ENCODE assay signal across 8 cellular contexts in the genomic region with DNA sequence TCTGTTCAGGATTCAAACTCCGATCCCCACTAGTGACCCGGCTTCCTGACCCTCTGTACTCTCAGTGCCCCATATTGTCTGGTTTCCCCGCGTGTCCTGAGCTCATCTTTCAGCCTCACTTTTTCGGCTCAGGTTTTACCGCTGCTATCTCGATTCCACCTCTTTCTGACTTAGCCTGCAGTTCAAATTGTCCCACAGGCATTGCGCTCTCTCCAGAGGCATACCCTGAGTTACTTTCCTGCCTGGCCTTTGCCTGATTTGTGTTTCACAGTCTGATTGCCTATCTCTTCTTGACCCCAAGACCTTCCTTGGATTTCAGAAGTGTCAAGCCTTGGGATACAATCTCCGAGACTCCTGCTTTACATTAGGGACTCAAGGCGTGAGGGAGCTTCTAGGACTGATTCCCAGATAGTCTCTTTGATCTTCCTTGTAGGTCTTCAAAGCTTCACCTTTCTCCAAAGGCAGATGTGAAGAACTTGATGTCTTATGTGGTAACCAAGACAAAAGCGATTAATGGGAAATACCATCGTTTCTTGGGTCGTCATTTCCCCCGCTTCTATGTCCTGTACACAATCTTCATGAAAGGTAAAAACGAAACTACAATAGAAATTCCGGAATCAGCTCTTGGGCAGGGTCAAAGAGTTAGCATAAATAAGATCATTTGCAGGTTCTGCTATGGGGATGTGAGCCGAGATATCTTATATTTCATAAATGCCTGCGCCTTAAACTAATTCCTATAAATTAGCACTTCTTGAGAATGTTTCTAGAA. TPM values are rescaled to one million over a fixed set of nuclear protein-coding genes. Genes with fewer than 3 reads are reported as not detected.
DNase-seq lines count a peak whose midpoint lies in the region; ATAC-seq lines count a peak whose summit lies in the region.

No MANE protein-coding gene starts in this region.

- H3K36me3 Mint-ChIP-seq in activated CD8-positive, alpha-beta memory T cell treated with anti-CD3 and anti-CD28 coated beads, Interleukin-2, amount 10 ng/mL, durations not matched to agents 7 days and 5 days, result peaks cover 30% of the 10 kb centered on the region
- peaks cover 32% of the 10 kb centered on the region for H3K36me3 Mint-ChIP-seq in activated CD4-positive, alpha-beta memory T cell treated with anti-CD3 and anti-CD28 coated beads for 36 hours

- H3K27me3 Mint-ChIP-seq in activated CD8-positive, alpha-beta memory T cell treated with anti-CD3 and anti-CD28 coated beads, Interleukin-2, amount 10 ng/mL, durations not matched to agents 7 days and 5 days, result no peaks in the 10 kb centered on the region
- no peaks in the 10 kb centered on the region for H3K27me3 Mint-ChIP-seq in activated CD4-positive, alpha-beta memory T cell treated with anti-CD3 and anti-CD28 coated beads for 36 hours

- no peak for ATAC-seq in activated CD8-positive, alpha-beta memory T cell treated with anti-CD3 and anti-CD28 coated beads, Interleukin-2, amount 10 ng/mL, durations not matched to agents 7 days and 5 days
- ATAC-seq in GM19328 (IDR thresholded peaks at IDR 0.05; ENCODE audit: unreplicated experiment) (no peak), HG02798 (IDR thresholded peaks at IDR 0.05; ENCODE audit: poor library complexity, unreplicated experiment) (no peak)

- H3K4me3 ChIP-seq in skeletal muscle satellite cell (ENCODE audit: low read length), result peak overlapping the region; percentile 86

- H3K4me2 ChIP-seq in skeletal muscle satellite cell (ENCODE audit: low read length), result peak overlapping the region; percentile 90

- H3K9me3 Mint-ChIP-seq in activated CD8-positive, alpha-beta memory T cell treated with anti-CD3 and anti-CD28 coated beads, Interleukin-2, amount 10 ng/mL, durations not matched to agents 7 days and 5 days (ENCODE audit: low read depth), result no peaks in the 10 kb centered on the region
- no peaks in the 10 kb centered on the region for H3K9me3 Mint-ChIP-seq in activated CD4-positive, alpha-beta memory T cell treated with anti-CD3 and anti-CD28 coated beads for 36 hours

- H3K27me3 ChIP-seq in skeletal muscle satellite cell (ENCODE audit: control insufficient read depth, insufficient read depth, low read length), result no peaks in the 10 kb centered on the region

- no peaks in the 10 kb centered on the region for H3K9me3 ChIP-seq in skeletal muscle satellite cell (replicated peaks; ENCODE audit: low read length)

- intact Hi-C loops in activated CD4-positive, alpha-beta memory T cell treated with anti-CD3 and anti-CD28 coated beads for 36 hours (cut with micrococcal nuclease), result loop anchor here (1.0 to 5.0 kb wide), 6 partner anchors 22 to 292 kb away; partner anchors contain the start of genes BIN2, CSRNP2, DAZAP2 and SLC11A2

- H3K4me1 Mint-ChIP-seq in activated CD8-positive, alpha-beta memory T cell treated with anti-CD3 and anti-CD28 coated beads, Interleukin-2, amount 10 ng/mL, durations not matched to agents 7 days and 5 days, result peaks cover 32% of the 10 kb centered on the region
- H3K4me1 Mint-ChIP-seq in activated CD4-positive, alpha-beta memory T cell treated with anti-CD3 and anti-CD28 coated beads for 36 hours (ENCODE audit: low read depth), result peaks cover 31% of the 10 kb centered on the region

- peak overlapping the region; percentile 87 for H3K9ac ChIP-seq in skeletal muscle satellite cell (ENCODE audit: low read depth, low read length)

- peak overlapping the region; percentile 94 for H3K27ac Mint-ChIP-seq in activated CD8-positive, alpha-beta memory T cell treated with anti-CD3 and anti-CD28 coated beads, Interleukin-2, amount 10 ng/mL, durations not matched to agents 7 days and 5 days
- H3K27ac Mint-ChIP-seq in activated CD4-positive, alpha-beta memory T cell treated with anti-CD3 and anti-CD28 coated beads for 36 hours, result peak overlapping the region; percentile 96

- peaks cover 7% of the 10 kb centered on the region for H3K36me3 ChIP-seq in skeletal muscle satellite cell (ENCODE audit: insufficient read depth, low read length)

- POLR2A ChIA-PET in activated CD4-positive, alpha-beta memory T cell treated with anti-CD3 and anti-CD28 coated beads for 36 hours (lab: Charles Lee), result interaction anchor here (1.0 to 2.9 kb wide), 9 partner anchors 14 to 284 kb away, joined by 3 to 13 read pairs (median 4); partner anchors contain the start of genes CSRNP2, POU6F1 and SLC11A2

- H3K4me3 Mint-ChIP-seq in activated CD8-positive, alpha-beta memory T cell treated with anti-CD3 and anti-CD28 coated beads, Interleukin-2, amount 10 ng/mL, durations not matched to agents 7 days and 5 days, result peak overlapping the region; percentile 98
- H3K4me3 Mint-ChIP-seq in activated CD4-positive, alpha-beta memory T cell treated with anti-CD3 and anti-CD28 coated beads for 36 hours, result peak overlapping the region; percentile 97

- DNase-seq in activated CD8-positive, alpha-beta memory T cell treated with anti-CD3 and anti-CD28 coated beads, Interleukin-2, amount 10 ng/mL, durations not matched to agents 7 days and 5 days, result no peak
- DNase-seq in activated CD8-positive, alpha-beta memory T cell treated with anti-CD3 and anti-CD28 coated beads for 24 hours, result no peak
- DNase-seq in activated CD4-positive, alpha-beta memory T cell treated with anti-CD3 and anti-CD28 coated beads for 36 hours, result peak; percentile 27
- DNase-seq in globus pallidus (ENCODE audit: low spot score), result peak; percentile 5
- DNase-seq in DMS79 (lab: John Stamatoyannopoulos, UW), result no peak

- peaks cover 12% of the 10 kb centered on the region for H3K4me1 ChIP-seq in skeletal muscle satellite cell (ENCODE audit: control insufficient read depth, insufficient read depth, low read length)

- CTCF ChIA-PET in activated CD8-positive, alpha-beta memory T cell treated with anti-CD3 and anti-CD28 coated beads, Interleukin-2, amount 10 ng/mL, durations not matched to agents 7 days and 5 days (lab: Charles Lee), result interaction anchor here (0.6 to 2.0 kb wide), 11 partner anchors 8 to 964 kb away, joined by 3 to 10 read pairs (median 3); partner anchors contain the start of genes CSRNP2, POU6F1 and SLC11A2
- CTCF ChIA-PET in activated CD4-positive, alpha-beta memory T cell treated with anti-CD3 and anti-CD28 coated beads for 36 hours (lab: Charles Lee), result interaction anchor here (0.6 to 3.4 kb wide), 10 partner anchors 13 to 1363 kb away, joined by 3 to 18 read pairs (median 5); partner anchors contain the start of genes POU6F1 and SLC11A2

RNA-seq across cellular contexts. Expression of gene LETMD1, which starts 0.7 kb away (rescaled TPM):
- total RNA-seq in activated CD8-positive, alpha-beta memory T cell treated with anti-CD3 and anti-CD28 coated beads, Interleukin-2, amount 10 ng/mL, durations not matched to agents 7 days and 5 days, result 10 to 100 TPM; 76.7 to 80.8 TPM
- 10 to 100 TPM; 79.8 to 84.0 TPM for total RNA-seq in activated CD4-positive, alpha-beta memory T cell treated with anti-CD3 and anti-CD28 coated beads for 36 hours
- 31.9 TPM in 2 replicates for total RNA-seq in skeletal muscle satellite cell (2012; rRNA removed)

RNA-seq across cellular contexts. Expression of gene SLC11A2, which starts 22.6 kb away (rescaled TPM):
- 10 to 100 TPM; 38.2 to 42.3 TPM for total RNA-seq in activated CD8-positive, alpha-beta memory T cell treated with anti-CD3 and anti-CD28 coated beads, Interleukin-2, amount 10 ng/mL, durations not matched to agents 7 days and 5 days
- total RNA-seq in activated CD4-positive, alpha-beta memory T cell treated with anti-CD3 and anti-CD28 coated beads for 36 hours, result 10 to 100 TPM; 41.4 to 41.6 TPM
- total RNA-seq in skeletal muscle satellite cell (2012; rRNA removed), result 27.7 and 33.5 TPM in 2 replicates

RNA-seq across cellular contexts. Expression of gene CSRNP2, which starts 34.6 kb away (rescaled TPM):
- total RNA-seq in activated CD8-positive, alpha-beta memory T cell treated with anti-CD3 and anti-CD28 coated beads, Interleukin-2, amount 10 ng/mL, durations not matched to agents 7 days and 5 days, result 10 to 100 TPM; 17.7 to 20.4 TPM
- 10 to 100 TPM; 19.2 to 20.2 TPM for total RNA-seq in activated CD4-positive, alpha-beta memory T cell treated with anti-CD3 and anti-CD28 coated beads for 36 hours
- total RNA-seq in skeletal muscle satellite cell (2012; rRNA removed), result 11.7 and 15.1 TPM in 2 replicates

Comparison
In these comparisons a context has a peak if more than half of its experiments do, and no peak if none do; other contexts are left out.
1. DNase-seq: peak in activated CD4-positive, alpha-beta memory T cell treated with anti-CD3 and anti-CD28 coated beads for 36 hours (single experiment) and globus pallidus (single experiment); none in activated CD8-positive, alpha-beta memory T cell treated with anti-CD3 and anti-CD28 coated beads, Interleukin-2, amount 10 ng/mL, durations not matched to agents 7 days and 5 days (single experiment), activated CD8-positive, alpha-beta memory T cell treated with anti-CD3 and anti-CD28 coated beads for 24 hours (single experiment) and DMS79 (single experiment).